In the genomic region with DNA sequence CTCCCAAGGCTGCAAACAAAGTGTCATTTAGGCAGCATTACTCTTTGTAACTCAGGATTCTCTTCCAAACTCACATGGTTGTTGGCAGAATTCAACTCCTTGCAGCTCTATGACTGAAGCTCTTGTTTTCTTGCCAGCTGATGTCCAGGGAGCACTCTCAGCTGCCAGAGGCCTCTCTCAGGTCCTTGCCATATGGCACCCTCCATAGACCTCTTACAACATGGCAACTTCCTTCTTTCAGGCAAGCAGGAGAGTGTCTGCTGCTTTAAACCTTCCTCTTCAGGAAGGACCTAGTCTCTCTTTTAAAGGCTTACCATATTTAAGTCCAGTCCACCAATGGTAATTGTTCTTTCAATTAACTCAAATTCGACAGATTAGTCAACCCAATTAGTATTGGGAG, we compare ENCODE assay signal across 17 cellular contexts.
"Had no signal": no experiment of that assay in that cellular context is flagged by ENCODE, and none has a peak within 500 bp of the region (broad histone marks: within the 10 kb centered on the region; RNA-seq: fewer than 3 reads in every experiment).

No MANE protein-coding gene starts in this region.

- H3K4me3 ChIP-seq: tibial artery, uterus had no signal

- H3K9me3 Mint-ChIP-seq: immature natural killer cell; natural killer cell treated with Interleukin-12 subunit alpha and Interleukin-12 subunit beta and Interleukin-15 and Interleukin-18, amount 100 ng/mL, for 72 hours had no signal

- H3K4me3 Mint-ChIP-seq: activated T-cell treated with anti-CD3 and anti-CD28 coated beads, Interleukin-2, amount 50 U/mL, for 4 hours; effector memory CD8-positive, alpha-beta T cell; immature natural killer cell; natural killer cell treated with Interleukin-12 subunit alpha and Interleukin-12 subunit beta and Interleukin-15 and Interleukin-18, amount 100 ng/mL, for 72 hours had no signal

- H3K4me1 ChIP-seq: tibial artery, uterus had no signal

- H3K36me3 ChIP-seq: tibial artery, uterus had no signal

- H3K27me3 ChIP-seq: tibial artery, uterus had no signal

- H3K27ac ChIP-seq: tibial artery, uterus had no signal

- H3K36me3 Mint-ChIP-seq: immature natural killer cell had no signal

- H3K9me3 ChIP-seq: tibial artery, uterus had no signal

- DNase-seq: activated CD4-positive, alpha-beta T cell treated with anti-CD3 and anti-CD28 coated beads for 1 hour; activated CD4-positive, alpha-beta T cell treated with anti-CD3 and anti-CD28 coated beads, Interleukin-2, amount 50 U/mL, for 48 hours; activated effector memory CD4-positive, alpha-beta T cell treated with Interleukin-2 at 50 U/mL for 16 hours; activated naive CD4-positive, alpha-beta T cell treated with anti-CD3 and anti-CD28 coated beads, Interleukin-2, amount 50 U/mL, for 16 hours; activated T-cell treated with anti-CD3 and anti-CD28 coated beads, Interleukin-2, amount 50 U/mL, for 4 hours; dermis blood vessel endothelial cell; effector memory CD8-positive, alpha-beta T cell; head of caudate nucleus; immature natural killer cell; mesenchymal stem cell; nucleus accumbens; posterior cingulate gyrus; stimulated activated CD4-positive, alpha-beta T cell treated with anti-CD3 and anti-CD28 coated beads, Interleukin-2, amount 100 ng/mL, for 48 hours; stimulated activated naive CD4-positive, alpha-beta T cell; tibial artery; uterus had no signal

- H3K27ac Mint-ChIP-seq: effector memory CD8-positive, alpha-beta T cell; immature natural killer cell had no signal
